ENCODE assay signal across 24 cellular contexts in genomic region chr20:61442718-61443117, GRCh38.
"Had no signal": no experiment of that assay in that cellular context is flagged by ENCODE, and none has a peak within 500 bp of the region (broad histone marks: within the 10 kb centered on the region; RNA-seq: fewer than 3 reads in every experiment).

No MANE protein-coding gene starts in this region.

- DNase-seq: effector CD4-positive, alpha-beta T cell; foreskin fibroblast; gastrocnemius medialis; left cardiac atrium; left lung; mucosa of descending colon; naive B cell; occipital lobe; ovary; psoas muscle; right cardiac atrium; spleen; stimulated activated CD4-positive, alpha-beta T cell treated with anti-CD3 and anti-CD28 coated beads, Interleukin-4, amount 100 ng/mL, for 4 hours; upper lobe of right lung; uterus had no signal

- H3K4me1 Mint-ChIP-seq: naive B cell; stimulated activated memory B cell treated with anti-CD40 and anti-IgM and Interleukin-4, amounts not matched to agents 10 μg/mL and 1 μg/mL and 100 μg/mL, for 72 hours had no signal

- H3K27ac Mint-ChIP-seq: naive B cell; nephron; stimulated activated memory B cell treated with anti-CD40 and anti-IgM and Interleukin-4, amounts not matched to agents 10 μg/mL and 1 μg/mL and 100 μg/mL, for 72 hours; stimulated activated naive CD8-positive, alpha-beta T cell treated with anti-CD3 and anti-CD28 coated beads, Interleukin-15, Interleukin-2, amounts not matched to agents 100 ng/mL and 50 ng/mL, for 24 hours had no signal

- H3K4me3 ChIP-seq: coronary artery, gastrocnemius medialis, left lung, mucosa of descending colon, ovary, psoas muscle, skin epidermis, spleen, thoracic aorta, tibial nerve, upper lobe of right lung, uterus had no signal

- H3K27me3 Mint-ChIP-seq: naive B cell; stimulated activated memory B cell treated with anti-CD40 and anti-IgM and Interleukin-4, amounts not matched to agents 10 μg/mL and 1 μg/mL and 100 μg/mL, for 72 hours; stimulated activated naive CD8-positive, alpha-beta T cell treated with anti-CD3 and anti-CD28 coated beads, Interleukin-15, Interleukin-2, amounts not matched to agents 100 ng/mL and 50 ng/mL, for 24 hours had no signal

- H3K36me3 Mint-ChIP-seq: stimulated activated memory B cell treated with anti-CD40 and anti-IgM and Interleukin-4, amounts not matched to agents 10 μg/mL and 1 μg/mL and 100 μg/mL, for 72 hours had no signal

- H3K9me3 Mint-ChIP-seq: nephron; stimulated activated memory B cell treated with anti-CD40 and anti-IgM and Interleukin-4, amounts not matched to agents 10 μg/mL and 1 μg/mL and 100 μg/mL, for 72 hours; stimulated activated naive CD8-positive, alpha-beta T cell treated with anti-CD3 and anti-CD28 coated beads, Interleukin-15, Interleukin-2, amounts not matched to agents 100 ng/mL and 50 ng/mL, for 24 hours had no signal

- H3K27ac ChIP-seq: coronary artery, epithelial cell of prostate, gastrocnemius medialis, left lung, ovary, psoas muscle, skin epidermis, spleen, thoracic aorta, tibial nerve, upper lobe of right lung, uterus had no signal

- H3K27me3 ChIP-seq: ovary, spleen, tibial nerve, uterus had no signal

- H3K36me3 ChIP-seq: gastrocnemius medialis, left lung, ovary, spleen, thoracic aorta, tibial nerve, upper lobe of right lung, uterus had no signal

- H3K9me3 ChIP-seq: gastrocnemius medialis, left lung, mucosa of descending colon, ovary, psoas muscle, thoracic aorta, tibial nerve, upper lobe of right lung, uterus had no signal

- ATAC-seq: esophagus mucosa; gastrocnemius medialis; left cardiac atrium; left lung; mucosa of descending colon; psoas muscle; stimulated activated memory B cell treated with anti-CD40 and anti-IgM and Interleukin-4, amounts not matched to agents 10 μg/mL and 1 μg/mL and 100 μg/mL, for 72 hours; upper lobe of right lung had no signal

- H3K4me3 Mint-ChIP-seq: naive B cell; nephron; stimulated activated memory B cell treated with anti-CD40 and anti-IgM and Interleukin-4, amounts not matched to agents 10 μg/mL and 1 μg/mL and 100 μg/mL, for 72 hours; stimulated activated naive CD8-positive, alpha-beta T cell treated with anti-CD3 and anti-CD28 coated beads, Interleukin-15, Interleukin-2, amounts not matched to agents 100 ng/mL and 50 ng/mL, for 24 hours had no signal

- H3K4me1 ChIP-seq: gastrocnemius medialis, left lung, psoas muscle, upper lobe of right lung, uterus had no signal
